Comparison of ENCODE assay signal across 1 cellular context in genomic region chr2:205892141-205893064, GRCh38.
TF ChIP-seq lines count a peak whose summit lies in the region.

No MANE protein-coding gene starts in this region.

TF ChIP-seq in HepG2, 621 proteins besides CTCF, POLR2A, EP300 and RAD21 (continued from another document):
- peak; percentile 30; the same call in 1 of the 2 replicates for TF ChIP-seq ARID5B (CRISPR knock-in tag; IDR thresholded peaks at IDR 0.05)
- TF ChIP-seq ZNF563 (CRISPR knock-in tag; IDR thresholded peaks at IDR 0.05), result no peak
- TF ChIP-seq JUN (CRISPR knock-in tag; IDR thresholded peaks at IDR 0.05), result no peak
- TF ChIP-seq SALL2 (CRISPR knock-in tag; IDR thresholded peaks at IDR 0.05), result no peak
- TF ChIP-seq PHF21A (CRISPR knock-in tag; IDR thresholded peaks at IDR 0.05), result 0 out of 2 replicates have a peak, but pooled peaks have one; percentile 24
- TF ChIP-seq HDAC2 (CRISPR knock-in tag; IDR thresholded peaks at IDR 0.05), result 0 out of 2 replicates have a peak, but pooled peaks have one; percentile 17
- TF ChIP-seq PAXIP1 (CRISPR knock-in tag; conservative IDR thresholded peaks at IDR 0.05), result peak; percentile 66
- TF ChIP-seq ZNF253 (CRISPR knock-in tag; IDR thresholded peaks at IDR 0.05; ENCODE audit: borderline replicate concordance), result 0 out of 2 replicates have a peak, but pooled peaks have one; percentile 24
- TF ChIP-seq FIP1L1 (IDR thresholded peaks at IDR 0.05; ENCODE audit: borderline replicate concordance, insufficient read depth, low read depth, low read length), result no peak
- 0 out of 2 replicates have a peak, but pooled peaks have one; percentile 41 for TF ChIP-seq ZNF33A (CRISPR knock-in tag; IDR thresholded peaks at IDR 0.05; ENCODE audit: borderline replicate concordance)
- 0 out of 2 replicates have a peak, but pooled peaks have one; percentile 20 for TF ChIP-seq ERF (CRISPR knock-in tag; IDR thresholded peaks at IDR 0.05)
- 0 out of 2 replicates have a peak, but pooled peaks have one; percentile 12 for TF ChIP-seq NFYC (CRISPR knock-in tag; IDR thresholded peaks at IDR 0.05)
- 0 out of 2 replicates have a peak, but pooled peaks have one; percentile 48 for TF ChIP-seq AHDC1 (CRISPR knock-in tag; IDR thresholded peaks at IDR 0.05; ENCODE audit: borderline replicate concordance)
- TF ChIP-seq HNF4A (CRISPR knock-in tag; IDR thresholded peaks at IDR 0.05), result peak; percentile 68
- no peak for TF ChIP-seq ZNF138 (CRISPR knock-in tag; IDR thresholded peaks at IDR 0.05; ENCODE audit: low read depth)
- TF ChIP-seq MTA1 (CRISPR knock-in tag; IDR thresholded peaks at IDR 0.05; ENCODE audit: borderline replicate concordance), result 0 out of 2 replicates have a peak, but pooled peaks have one; percentile 24
- TF ChIP-seq ZKSCAN5 (CRISPR knock-in tag; IDR thresholded peaks at IDR 0.05), result 0 out of 2 replicates have a peak, but pooled peaks have one; percentile 47
- TF ChIP-seq GATAD2A (CRISPR knock-in tag; IDR thresholded peaks at IDR 0.05), result 0 out of 2 replicates have a peak, but pooled peaks have one; percentile 34
- TF ChIP-seq RARA (CRISPR knock-in tag; IDR thresholded peaks at IDR 0.05), result 0 out of 2 replicates have a peak, but pooled peaks have one; percentile 11
- no peak for TF ChIP-seq ZNF431 (CRISPR knock-in tag; IDR thresholded peaks at IDR 0.05; ENCODE audit: borderline replicate concordance, low read depth)
- TF ChIP-seq ZNF12 (CRISPR knock-in tag; IDR thresholded peaks at IDR 0.05), result 0 out of 2 replicates have a peak, but pooled peaks have one; percentile 49
- TF ChIP-seq RFX1 (IDR thresholded peaks at IDR 0.05), result peak; percentile 54; the same call in 1 of the 2 replicates
- TF ChIP-seq FOXA3 (CRISPR knock-in tag; IDR thresholded peaks at IDR 0.05), result no peak
- TF ChIP-seq SP2 (CRISPR knock-in tag; IDR thresholded peaks at IDR 0.05), result no peak
- TF ChIP-seq, protein P1, sequence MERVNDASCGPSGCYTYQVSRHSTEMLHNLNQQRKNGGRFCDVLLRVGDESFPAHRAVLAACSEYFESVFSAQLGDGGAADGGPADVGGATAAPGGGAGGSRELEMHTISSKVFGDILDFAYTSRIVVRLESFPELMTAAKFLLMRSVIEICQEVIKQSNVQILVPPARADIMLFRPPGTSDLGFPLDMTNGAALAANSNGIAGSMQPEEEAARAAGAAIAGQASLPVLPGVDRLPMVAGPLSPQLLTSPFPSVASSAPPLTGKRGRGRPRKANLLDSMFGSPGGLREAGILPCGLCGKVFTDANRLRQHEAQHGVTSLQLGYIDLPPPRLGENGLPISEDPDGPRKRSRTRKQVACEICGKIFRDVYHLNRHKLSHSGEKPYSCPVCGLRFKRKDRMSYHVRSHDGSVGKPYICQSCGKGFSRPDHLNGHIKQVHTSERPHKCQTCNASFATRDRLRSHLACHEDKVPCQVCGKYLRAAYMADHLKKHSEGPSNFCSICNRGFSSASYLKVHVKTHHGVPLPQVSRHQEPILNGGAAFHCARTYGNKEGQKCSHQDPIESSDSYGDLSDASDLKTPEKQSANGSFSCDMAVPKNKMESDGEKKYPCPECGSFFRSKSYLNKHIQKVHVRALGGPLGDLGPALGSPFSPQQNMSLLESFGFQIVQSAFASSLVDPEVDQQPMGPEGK (CRISPR knock-in tag; IDR thresholded peaks at IDR 0.05), result 0 out of 2 replicates have a peak, but pooled peaks have one; percentile 20
- TF ChIP-seq, protein P2, sequence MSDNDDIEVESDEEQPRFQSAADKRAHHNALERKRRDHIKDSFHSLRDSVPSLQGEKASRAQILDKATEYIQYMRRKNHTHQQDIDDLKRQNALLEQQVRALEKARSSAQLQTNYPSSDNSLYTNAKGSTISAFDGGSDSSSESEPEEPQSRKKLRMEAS (IDR thresholded peaks at IDR 0.05), result 0 out of 2 replicates have a peak, but pooled peaks have one; percentile 34
- no peak for TF ChIP-seq GLI4 (CRISPR knock-in tag; IDR thresholded peaks at IDR 0.05; ENCODE audit: borderline replicate concordance)
- no peak for TF ChIP-seq BHLHE40 (IDR thresholded peaks at IDR 0.05; ENCODE audit: low read length)
- TF ChIP-seq TEAD3 (CRISPR knock-in tag; optimal IDR thresholded peaks at IDR 0.05; ENCODE audit: borderline replicate concordance), result peak; percentile 36
- TF ChIP-seq HMG20A (CRISPR knock-in tag; IDR thresholded peaks at IDR 0.05; ENCODE audit: borderline replicate concordance), result 0 out of 2 replicates have a peak, but pooled peaks have one; percentile 39
- TF ChIP-seq HNF4G (IDR thresholded peaks at IDR 0.05; ENCODE audit: borderline replicate concordance, low read depth, low read length), result peak; percentile 56; the same call in 1 of the 2 replicates
- 0 out of 2 replicates have a peak, but pooled peaks have one; percentile 20 for TF ChIP-seq HNF4G (CRISPR knock-in tag; IDR thresholded peaks at IDR 0.05; ENCODE audit: borderline replicate concordance, low read depth)
- TF ChIP-seq ZNF512 (CRISPR knock-in tag; IDR thresholded peaks at IDR 0.05), result no peak
- TF ChIP-seq REXO4 (CRISPR knock-in tag; IDR thresholded peaks at IDR 0.05; ENCODE audit: borderline replicate concordance), result no peak
- TF ChIP-seq ZNF17 (CRISPR knock-in tag; IDR thresholded peaks at IDR 0.05), result no peak
- no peak for TF ChIP-seq HIC2 (CRISPR knock-in tag; IDR thresholded peaks at IDR 0.05; ENCODE audit: low read depth)
- no peak for TF ChIP-seq ZNF333 (CRISPR knock-in tag; IDR thresholded peaks at IDR 0.05; ENCODE audit: borderline replicate concordance)
- TF ChIP-seq, protein P3, sequence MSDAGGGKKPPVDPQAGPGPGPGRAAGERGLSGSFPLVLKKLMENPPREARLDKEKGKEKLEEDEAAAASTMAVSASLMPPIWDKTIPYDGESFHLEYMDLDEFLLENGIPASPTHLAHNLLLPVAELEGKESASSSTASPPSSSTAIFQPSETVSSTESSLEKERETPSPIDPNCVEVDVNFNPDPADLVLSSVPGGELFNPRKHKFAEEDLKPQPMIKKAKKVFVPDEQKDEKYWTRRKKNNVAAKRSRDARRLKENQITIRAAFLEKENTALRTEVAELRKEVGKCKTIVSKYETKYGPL (CRISPR knock-in tag; IDR thresholded peaks at IDR 0.05), result 0 out of 2 replicates have a peak, but pooled peaks have one; percentile 37
- TF ChIP-seq ZNF546 (CRISPR knock-in tag; conservative IDR thresholded peaks at IDR 0.05), result no peak
- TF ChIP-seq U2AF2 (IDR thresholded peaks at IDR 0.05; ENCODE audit: low read depth, low read length), result no peak
- TF ChIP-seq CEBPB (IDR thresholded peaks at IDR 0.05; ENCODE audit: borderline replicate concordance, low read depth, low read length), result peak; percentile 60; the same call in 1 of the 2 replicates
TF ChIP-seq in HepG2: peak in this region for 30.
